7 cellular contexts compared by ENCODE assay signal in the genomic region with DNA sequence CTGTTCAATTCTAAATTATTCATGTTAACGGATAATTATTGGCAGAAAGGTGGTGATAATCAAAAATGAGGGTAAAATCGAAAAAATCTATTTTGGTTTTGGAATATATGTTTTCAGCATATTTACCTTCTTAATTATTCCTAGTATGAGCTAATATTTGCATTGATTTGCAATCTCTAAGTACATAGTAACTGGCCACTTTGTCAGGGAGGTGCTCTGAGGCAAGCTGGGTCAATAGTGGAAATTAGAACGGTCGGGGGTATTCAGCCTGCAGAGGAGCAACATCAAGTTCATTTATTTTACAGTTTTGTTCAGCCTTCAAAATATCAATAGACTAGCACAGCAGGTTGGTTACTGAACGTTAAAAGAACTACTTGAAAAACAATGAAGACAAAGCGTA. TPM values are rescaled to one million over a fixed set of nuclear protein-coding genes. Genes with fewer than 3 reads are reported as not detected.
DNase-seq lines count a peak whose midpoint lies in the region; ATAC-seq, FAIRE-seq and TF ChIP-seq lines count a peak whose summit lies in the region.

No MANE protein-coding gene starts in this region.

- H3K36me3 ChIP-seq in Karpas-422 (ENCODE audit: insufficient read depth, low read length) (no peaks in the 10 kb centered on the region), SJCRH30 (peaks cover 2% of the 10 kb centered on the region; the same call in 1 of the 2 replicates), small intestine (ENCODE audit: control insufficient read depth in 2 of 2, insufficient read depth in 2 of 2, low read length in 2 of 2) (peaks cover 3 to 4% of the 10 kb centered on the region in 2 donors)

- H3K4me3 ChIP-seq in Karpas-422 (ENCODE audit: low read length) (no peak overlapping the region), SJCRH30 (peak overlapping the region; percentile 84), fibroblast of the aortic adventitia (ENCODE audit: low read depth, low read length) (peak overlapping the region; percentile 92), small intestine (ENCODE audit: low read depth in 1 of 2, low read length in 2 of 2) (peak overlapping the region in 1 of 2 donors; percentile 85)

- no peak for ATAC-seq in GM21390 (IDR thresholded peaks at IDR 0.05; ENCODE audit: unreplicated experiment)

- H2AFZ ChIP-seq in Karpas-422 (ENCODE audit: low read length), result no peak overlapping the region

- H3K9me3 ChIP-seq in Karpas-422 (ENCODE audit: low read length), result no peaks in the 10 kb centered on the region
- no peaks in the 10 kb centered on the region for H3K9me3 ChIP-seq in SJCRH30 (replicated peaks)
- no peaks in the 10 kb centered on the region for H3K9me3 ChIP-seq in small intestine (ENCODE audit: control insufficient read depth, low read depth)

- peaks cover 23% of the 10 kb centered on the region for H4K20me1 ChIP-seq in Karpas-422 (ENCODE audit: insufficient read depth, low read depth, low read length)

- no peaks in the 10 kb centered on the region for H3K9me2 ChIP-seq in Karpas-422 (replicated peaks; ENCODE audit: insufficient read depth, low read length)

- no peak for FAIRE-seq in small intestine (lab: Jason Lieb, UNC)

- no peak overlapping the region for H3K27ac ChIP-seq in Karpas-422 (ENCODE audit: low read length)
- peak overlapping the region; percentile 84; the same call in 1 of the 2 replicates for H3K27ac ChIP-seq in SJCRH30
- no peak overlapping the region for H3K27ac ChIP-seq in small intestine (ENCODE audit: low read depth in 1 of 2, low read length in 1 of 2)

- H3K4me1 ChIP-seq in Karpas-422 (ENCODE audit: low read length) (peaks cover 18% of the 10 kb centered on the region), SJCRH30 (peaks cover 29% of the 10 kb centered on the region), small intestine (ENCODE audit: control insufficient read depth in 2 of 2, insufficient read depth in 1 of 2, low read depth in 1 of 2, low read length in 1 of 2) (peaks cover 2 to 4% of the 10 kb centered on the region in 2 donors)

- TF ChIP-seq CTCF in fibroblast of the aortic adventitia (IDR thresholded peaks at IDR 0.05; ENCODE audit: insufficient read depth, low read length), result no peak

- WGBS in small intestine, 3 donors, result 24 to 48% (median 44%) methylated on average over 6 of the region's 6 CpGs

- H3K27me3 ChIP-seq in Karpas-422 (ENCODE audit: low read length) (no peaks in the 10 kb centered on the region), SJCRH30 (no peaks in the 10 kb centered on the region), small intestine (ENCODE audit: control insufficient read depth in 2 of 2, insufficient read depth in 2 of 2, low read length in 2 of 2) (no peaks in the 10 kb centered on the region)

- H3K4me2 ChIP-seq in Karpas-422 (ENCODE audit: low read depth, low read length, poor library complexity, severe bottlenecking), result peak overlapping the region; percentile 98

- no peaks in the 10 kb centered on the region for H3K79me2 ChIP-seq in Karpas-422 (ENCODE audit: low read length)

- DNase-seq in Karpas-422 (peak; percentile 31), SJCRH30 (no peak), fibroblast of the aortic adventitia (ENCODE audit: low read depth) (no peak), small intestine (peak; percentile 14), amniotic stem cell (lab: John Stamatoyannopoulos, UW) (no peak), HK-2 (ENCODE audit: unreplicated experiment) (no peak)

- H3K9ac ChIP-seq in Karpas-422 (ENCODE audit: low read length), result no peak overlapping the region

RNA-seq across cellular contexts. Expression of gene OTUD7B, which starts 1.8 kb away (rescaled TPM):
- total RNA-seq in Karpas-422 (2014; rRNA removed; shearing (Covaris generic); ENCODE audit: low replicate concordance), result 2.4 and 3.6 TPM in 2 replicates
- total RNA-seq in SJCRH30 (2014; rRNA removed; shearing (Covaris generic)), result 13.1 and 13.3 TPM in 2 replicates
- total RNA-seq in fibroblast of the aortic adventitia (ENCODE audit: low replicate concordance), result 17.7 and 41.7 TPM in 2 replicates
- polyA plus RNA-seq in small intestine, result 1 to 10 TPM; 5.1 to 6.8 (median 5.6) TPM

RNA-seq across cellular contexts. Expression of gene VPS45, which starts 58.9 kb away (rescaled TPM):
- total RNA-seq in Karpas-422 (2014; rRNA removed; shearing (Covaris generic); ENCODE audit: low replicate concordance), result 24.9 and 39.0 TPM in 2 replicates
- 41.5 and 49.5 TPM in 2 replicates for total RNA-seq in SJCRH30 (2014; rRNA removed; shearing (Covaris generic))
- 26.0 and 47.8 TPM in 2 replicates for total RNA-seq in fibroblast of the aortic adventitia (ENCODE audit: low replicate concordance)
- polyA plus RNA-seq in small intestine, result 10 to 100 TPM; 19.2 to 25.9 (median 19.4) TPM

Comparison
In these comparisons a context has a peak if more than half of its experiments do, and no peak if none do; other contexts are left out.
1. DNase-seq: peak in Karpas-422 (single experiment) and small intestine (single experiment); none in SJCRH30 (0 of 2), fibroblast of the aortic adventitia (single experiment), amniotic stem cell (single experiment) and HK-2 (single experiment).